Comparison of ENCODE assay signal across 8 cellular contexts in genomic region chr10:50275650-50276235, GRCh38. TPM values are rescaled to one million over a fixed set of nuclear protein-coding genes. Genes with fewer than 3 reads are reported as not detected.
DNase-seq lines count a peak whose midpoint lies in the region; ATAC-seq and TF ChIP-seq lines count a peak whose summit lies in the region.

No MANE protein-coding gene starts in this region.

- no peak overlapping the region for H3K27ac ChIP-seq in gastrocnemius medialis

- intact Hi-C loops in gastrocnemius medialis (cut with DNase I; ENCODE audit: low total_unique reads), result no loop called here

- peak; percentile 7 for DNase-seq in COLO829 (ENCODE audit: low spot score)
- peak; percentile 51 for DNase-seq in KBM-7
- DNase-seq in activated CD4-positive, alpha-beta T cell treated with anti-CD3 and anti-CD28 coated beads, Interleukin-2, amount 50 U/mL, for 1 hour, result peak; percentile 15
- DNase-seq in foreskin fibroblast, result peak; percentile 4 to 49
- peak in 1 of 2 donors; percentile 10 for DNase-seq in gastrocnemius medialis
- DNase-seq in NCI-H1436 treated with DMSO at 0.1 percent for 48 hours (lab: John Stamatoyannopoulos, UW), result no peak

- peak; percentile 50 for TF ChIP-seq CTCF in foreskin fibroblast (IDR thresholded peaks at IDR 0.05; ENCODE audit: low read depth, low read length)
- peak in 3 of 5 experiments; percentile 23 to 49 (median 38) for TF ChIP-seq CTCF in gastrocnemius medialis (IDR thresholded peaks at IDR 0.05 in 4 of 5, conservative IDR thresholded peaks at IDR 0.05 in 1 of 5)

- no peaks in the 10 kb centered on the region for H3K36me3 ChIP-seq in gastrocnemius medialis

- TF ChIP-seq POLR2A in gastrocnemius medialis (IDR thresholded peaks at IDR 0.05), result no peak

- H3K27me3 ChIP-seq in gastrocnemius medialis, result no peaks in the 10 kb centered on the region

- peak; percentile 84 for ATAC-seq in GM19351 (IDR thresholded peaks at IDR 0.05; ENCODE audit: unreplicated experiment)
- ATAC-seq in gastrocnemius medialis, result no peak
- no peak for ATAC-seq in HG03342 (IDR thresholded peaks at IDR 0.05; ENCODE audit: unreplicated experiment)

- no peaks in the 10 kb centered on the region for H3K9me3 ChIP-seq in gastrocnemius medialis

- H3K4me3 ChIP-seq in foreskin fibroblast (ENCODE audit: low read depth in 1 of 2, low read length in 2 of 2) (no peak overlapping the region), gastrocnemius medialis (no peak overlapping the region)

- in situ Hi-C loops in KBM-7 (cut with MboI; ENCODE audit: low pct_unique_long_range_greater_than_20kb, low sequenced_read_pairs) (no loop called here), gastrocnemius medialis (cut with MboI; ENCODE audit: low sequenced_read_pairs in 4 of 4) (no loop called here)

- no peaks in the 10 kb centered on the region for H3K4me1 ChIP-seq in gastrocnemius medialis

RNA-seq across cellular contexts. Expression of gene ASAH2, which starts 24.4 kb away (rescaled TPM):
- total RNA-seq in gastrocnemius medialis, result 1 to 10 TPM in 2 of 4 donors, under 1 TPM in 2; 0.10 to 1.9 (median 0.86) TPM
